In genomic region chr13:112690242-112690943, GRCh38 we compare ENCODE assay signal across 8 cellular contexts. TPM values are rescaled to one million over a fixed set of nuclear protein-coding genes. Genes with fewer than 3 reads are reported as not detected.
DNase-seq lines count a peak whose midpoint lies in the region; ATAC-seq and TF ChIP-seq lines count a peak whose summit lies in the region.

No MANE protein-coding gene starts in this region.

- peak; percentile 34 for ATAC-seq in GM19395 (IDR thresholded peaks at IDR 0.05; ENCODE audit: unreplicated experiment)
- peak; percentile 11 for ATAC-seq in HG03378 (IDR thresholded peaks at IDR 0.05; ENCODE audit: unreplicated experiment)
- ATAC-seq in T-helper 17 cell = peak; percentile 3

- H3K27ac ChIP-seq in subcutaneous abdominal adipose tissue (ENCODE audit: low read depth, low read length) = peak overlapping the region; percentile 74

- H3K9me3 Mint-ChIP-seq in Calu3 (ENCODE audit: low read depth, unreplicated experiment) = no peaks in the 10 kb centered on the region
- H3K9me3 Mint-ChIP-seq in dendritic cell treated with granulocyte-macrophage colony-stimulating factor and Interleukin-4, amounts not matched to agents 40 ng/mL and 50 ng/mL, for 4 days = no peaks in the 10 kb centered on the region

- no peaks in the 10 kb centered on the region for H3K36me3 ChIP-seq in subcutaneous abdominal adipose tissue (ENCODE audit: control insufficient read depth in 5 of 5, insufficient read depth in 5 of 5, low read length in 5 of 5)

- no peaks in the 10 kb centered on the region for H3K27me3 ChIP-seq in subcutaneous abdominal adipose tissue (ENCODE audit: control insufficient read depth in 5 of 5, insufficient read depth in 4 of 5, low read length in 5 of 5)

- H3K9me3 ChIP-seq in T-helper 17 cell (ENCODE audit: control insufficient read depth, low read length, poor library complexity, severe bottlenecking) = no peaks in the 10 kb centered on the region
- no peaks in the 10 kb centered on the region for H3K9me3 ChIP-seq in subcutaneous abdominal adipose tissue (ENCODE audit: control insufficient read depth in 5 of 5, low read length in 5 of 5)

- H3K4me3 Mint-ChIP-seq in Calu3 (ENCODE audit: low read depth, unreplicated experiment) (peak overlapping the region; percentile 62), T-helper 17 cell (peak overlapping the region; percentile 93)
- peak overlapping the region; percentile 90 for H3K4me3 Mint-ChIP-seq in dendritic cell treated with granulocyte-macrophage colony-stimulating factor and Interleukin-4, amounts not matched to agents 40 ng/mL and 50 ng/mL, for 4 days

- TF ChIP-seq CTCF in Calu3 (IDR thresholded peaks at IDR 0.05; ENCODE audit: unreplicated experiment) = no peak

- intact Hi-C loops in Calu3 (cut with micrococcal nuclease; ENCODE audit: unreplicated experiment) = no loop called here
- intact Hi-C loops in dendritic cell treated with granulocyte-macrophage colony-stimulating factor and Interleukin-4, amounts not matched to agents 40 ng/mL and 50 ng/mL, for 4 days (cut with micrococcal nuclease) = loop anchor here (10.0 kb wide), 2 partner anchors 74 to 106 kb away; partner anchors contain the start of gene TUBGCP3

- H3K27me3 Mint-ChIP-seq in Calu3 (ENCODE audit: unreplicated experiment) (no peaks in the 10 kb centered on the region), T-helper 17 cell (no peaks in the 10 kb centered on the region)
- no peaks in the 10 kb centered on the region for H3K27me3 Mint-ChIP-seq in dendritic cell treated with granulocyte-macrophage colony-stimulating factor and Interleukin-4, amounts not matched to agents 40 ng/mL and 50 ng/mL, for 4 days

- H3K4me3 ChIP-seq in subcutaneous abdominal adipose tissue (ENCODE audit: low read depth in 1 of 5, low read length in 5 of 5) = peak overlapping the region; percentile 66 to 76 (median 71)

- BruUV-seq in Calu3 (replicated peaks; lab: Mats Ljungman, UMichigan) = no TSS peak

- H3K36me3 Mint-ChIP-seq in Calu3 (ENCODE audit: insufficient read depth, unreplicated experiment) = peaks cover 26% of the 10 kb centered on the region
- no peaks in the 10 kb centered on the region for H3K36me3 Mint-ChIP-seq in T-helper 17 cell (ENCODE audit: low read depth)
- H3K36me3 Mint-ChIP-seq in dendritic cell treated with granulocyte-macrophage colony-stimulating factor and Interleukin-4, amounts not matched to agents 40 ng/mL and 50 ng/mL, for 4 days (ENCODE audit: low read depth) = peaks cover 28% of the 10 kb centered on the region

- peak overlapping the region in 4 of 5 donors; percentile 58 to 76 (median 66) for H3K9ac ChIP-seq in subcutaneous abdominal adipose tissue (ENCODE audit: low read length in 5 of 5)

- H3K4me1 Mint-ChIP-seq in Calu3 (ENCODE audit: low read depth, unreplicated experiment) (peaks cover 8% of the 10 kb centered on the region), T-helper 17 cell (peaks cover 42% of the 10 kb centered on the region)
- peaks cover 52% of the 10 kb centered on the region for H3K4me1 Mint-ChIP-seq in dendritic cell treated with granulocyte-macrophage colony-stimulating factor and Interleukin-4, amounts not matched to agents 40 ng/mL and 50 ng/mL, for 4 days (ENCODE audit: low read depth)

- peaks cover 4 to 54% (median 27%) of the 10 kb centered on the region in 5 donors for H3K4me1 ChIP-seq in subcutaneous abdominal adipose tissue (ENCODE audit: control insufficient read depth in 5 of 5, insufficient read depth in 5 of 5, low read length in 5 of 5)

- CTCF ChIA-PET in Calu3 (lab: Charles Lee) = no interaction called here

- peak overlapping the region; percentile 58 for H3K27ac Mint-ChIP-seq in Calu3 (ENCODE audit: unreplicated experiment)
- H3K27ac Mint-ChIP-seq in T-helper 17 cell = no peak overlapping the region
- peak overlapping the region; percentile 95 for H3K27ac Mint-ChIP-seq in dendritic cell treated with granulocyte-macrophage colony-stimulating factor and Interleukin-4, amounts not matched to agents 40 ng/mL and 50 ng/mL, for 4 days

- no peak for DNase-seq in Calu3
- DNase-seq in T-helper 17 cell = no peak
- peak; percentile 28 for DNase-seq in medulla oblongata (ENCODE audit: extremely low spot score)
- DNase-seq in SKM-1 (lab: John Stamatoyannopoulos, UW; ENCODE audit: unreplicated experiment) = no peak

RNA-seq across cellular contexts. Expression of gene ATP11A, which starts 0.6 kb away (rescaled TPM):
- 113 and 115 TPM in 2 replicates for total RNA-seq in Calu3 (2022)
- total RNA-seq in T-helper 17 cell = 10 to 100 TPM; 56.8 to 79.5 TPM
